In genomic region chr1:155940993-155941844, GRCh38 we compare ENCODE assay signal across 1 cellular context.
A peak's percentile ranks its signal among the peaks of the same experiment; 100 is the strongest.
TF ChIP-seq lines count a peak whose summit lies in the region.

A gene with protein sequence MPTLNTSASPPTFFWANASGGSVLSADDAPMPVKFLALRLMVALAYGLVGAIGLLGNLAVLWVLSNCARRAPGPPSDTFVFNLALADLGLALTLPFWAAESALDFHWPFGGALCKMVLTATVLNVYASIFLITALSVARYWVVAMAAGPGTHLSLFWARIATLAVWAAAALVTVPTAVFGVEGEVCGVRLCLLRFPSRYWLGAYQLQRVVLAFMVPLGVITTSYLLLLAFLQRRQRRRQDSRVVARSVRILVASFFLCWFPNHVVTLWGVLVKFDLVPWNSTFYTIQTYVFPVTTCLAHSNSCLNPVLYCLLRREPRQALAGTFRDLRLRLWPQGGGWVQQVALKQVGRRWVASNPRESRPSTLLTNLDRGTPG (plus strand): TSS chr1:155941638. CDS start chr1:155941710, 72 bp downstream.

TF ChIP-seq in HEK293, 187 proteins besides CTCF, POLR2A, EP300 and RAD21 (continued from another document and continues in another):
- TF ChIP-seq, protein P1, sequence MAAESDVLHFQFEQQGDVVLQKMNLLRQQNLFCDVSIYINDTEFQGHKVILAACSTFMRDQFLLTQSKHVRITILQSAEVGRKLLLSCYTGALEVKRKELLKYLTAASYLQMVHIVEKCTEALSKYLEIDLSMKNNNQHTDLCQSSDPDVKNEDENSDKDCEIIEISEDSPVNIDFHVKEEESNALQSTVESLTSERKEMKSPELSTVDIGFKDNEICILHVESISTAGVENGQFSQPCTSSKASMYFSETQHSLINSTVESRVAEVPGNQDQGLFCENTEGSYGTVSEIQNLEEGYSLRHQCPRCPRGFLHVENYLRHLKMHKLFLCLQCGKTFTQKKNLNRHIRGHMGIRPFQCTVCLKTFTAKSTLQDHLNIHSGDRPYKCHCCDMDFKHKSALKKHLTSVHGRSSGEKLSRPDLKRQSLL (tag by site-specific recombination; IDR thresholded peaks at IDR 0.05) = no peak
- TF ChIP-seq ZNF654 (tag by site-specific recombination; IDR thresholded peaks at IDR 0.05; ENCODE audit: low read depth) (no peak), ZNF155 (tag by site-specific recombination; IDR thresholded peaks at IDR 0.05) (no peak), ZNF398 (tag by site-specific recombination; IDR thresholded peaks at IDR 0.05) (no peak), ZIC2 (tag by site-specific recombination; IDR thresholded peaks at IDR 0.05) (no peak), ZNF664 (tag by site-specific recombination; IDR thresholded peaks at IDR 0.05) (no peak), ZNF335 (tag by site-specific recombination; conservative IDR thresholded peaks at IDR 0.05) (peak; percentile 80), ZBTB11 (tag by site-specific recombination; conservative IDR thresholded peaks at IDR 0.05; ENCODE audit: low read depth) (no peak), ZNF530 (tag by site-specific recombination; IDR thresholded peaks at IDR 0.05; ENCODE audit: low read depth) (no peak), ZNF121 (tag by site-specific recombination; IDR thresholded peaks at IDR 0.05) (no peak), REPIN1 (tag by site-specific recombination; IDR thresholded peaks at IDR 0.05; ENCODE audit: low read depth) (no peak), ZNF404 (tag by site-specific recombination; IDR thresholded peaks at IDR 0.05) (no peak), SCRT1 (tag by site-specific recombination; IDR thresholded peaks at IDR 0.05; ENCODE audit: borderline replicate concordance) (no peak), ZNF560 (tag by site-specific recombination; IDR thresholded peaks at IDR 0.05; ENCODE audit: borderline replicate concordance) (no peak), ZNF792 (tag by site-specific recombination; IDR thresholded peaks at IDR 0.05) (no peak), BCL11B (tag by site-specific recombination; IDR thresholded peaks at IDR 0.05; ENCODE audit: low read depth) (no peak), ZNF623 (tag by site-specific recombination; IDR thresholded peaks at IDR 0.05) (no peak), ZFP37 (tag by site-specific recombination; IDR thresholded peaks at IDR 0.05) (no peak), ZNF580 (tag by site-specific recombination; IDR thresholded peaks at IDR 0.05) (no peak), ZBTB21 (tag by site-specific recombination; IDR thresholded peaks at IDR 0.05) (no peak), ZNF132 (tag by site-specific recombination; IDR thresholded peaks at IDR 0.05; ENCODE audit: borderline replicate concordance) (no peak), ZFHX2 (tag by site-specific recombination; conservative IDR thresholded peaks at IDR 0.05) (peak; percentile 90), ZNF624 (tag by site-specific recombination; IDR thresholded peaks at IDR 0.05) (no peak), GLI2 (tag by site-specific recombination; IDR thresholded peaks at IDR 0.05; ENCODE audit: borderline replicate concordance, low read depth) (no peak), ZNF600 (tag by site-specific recombination; IDR thresholded peaks at IDR 0.05) (0 out of 2 replicates have a peak, but pooled peaks have one; percentile 55), ZNF571 (tag by site-specific recombination; IDR thresholded peaks at IDR 0.05) (no peak), ZNF513 (tag by site-specific recombination; IDR thresholded peaks at IDR 0.05) (no peak), ZNF280D (tag by site-specific recombination; IDR thresholded peaks at IDR 0.05) (no peak), BCL11A (tag by site-specific recombination; IDR thresholded peaks at IDR 0.05; ENCODE audit: low read depth) (no peak), ATF2 (tag by site-specific recombination; IDR thresholded peaks at IDR 0.05; ENCODE audit: low read depth) (0 out of 2 replicates have a peak, but pooled peaks have one; percentile 3), ZNF366 (tag by site-specific recombination; conservative IDR thresholded peaks at IDR 0.05) (no peak), ZBTB7A (tag by site-specific recombination; IDR thresholded peaks at IDR 0.05; ENCODE audit: low read depth) (no peak), ZNF157 (tag by site-specific recombination; IDR thresholded peaks at IDR 0.05) (no peak), ZNF677 (tag by site-specific recombination; IDR thresholded peaks at IDR 0.05) (no peak), ZNF529 (tag by site-specific recombination; IDR thresholded peaks at IDR 0.05; ENCODE audit: insufficient replicate concordance) (no peak), ZNF785 (tag by site-specific recombination; IDR thresholded peaks at IDR 0.05) (no peak), SP7 (tag by site-specific recombination; IDR thresholded peaks at IDR 0.05) (no peak), ZNF184 (tag by site-specific recombination; IDR thresholded peaks at IDR 0.05) (no peak), HOXA7 (CRISPR knock-in tag; IDR thresholded peaks at IDR 0.05; ENCODE audit: borderline replicate concordance) (no peak), ZSCAN23 (tag by site-specific recombination; IDR thresholded peaks at IDR 0.05) (no peak), ZNF776 (tag by site-specific recombination; IDR thresholded peaks at IDR 0.05; ENCODE audit: borderline replicate concordance) (no peak), ZNF473 (tag by site-specific recombination; IDR thresholded peaks at IDR 0.05) (no peak), ZNF211 (tag by site-specific recombination; IDR thresholded peaks at IDR 0.05; ENCODE audit: low read depth) (no peak), ZNF426 (tag by site-specific recombination; IDR thresholded peaks at IDR 0.05) (no peak), ZBTB17 (tag by site-specific recombination; IDR thresholded peaks at IDR 0.05) (peak; percentile 11; the same call in 1 of the 2 replicates), ZNF133 (tag by site-specific recombination; IDR thresholded peaks at IDR 0.05) (no peak), WT1 (tag by site-specific recombination; IDR thresholded peaks at IDR 0.05) (no peak)
- TF ChIP-seq, protein P2, sequence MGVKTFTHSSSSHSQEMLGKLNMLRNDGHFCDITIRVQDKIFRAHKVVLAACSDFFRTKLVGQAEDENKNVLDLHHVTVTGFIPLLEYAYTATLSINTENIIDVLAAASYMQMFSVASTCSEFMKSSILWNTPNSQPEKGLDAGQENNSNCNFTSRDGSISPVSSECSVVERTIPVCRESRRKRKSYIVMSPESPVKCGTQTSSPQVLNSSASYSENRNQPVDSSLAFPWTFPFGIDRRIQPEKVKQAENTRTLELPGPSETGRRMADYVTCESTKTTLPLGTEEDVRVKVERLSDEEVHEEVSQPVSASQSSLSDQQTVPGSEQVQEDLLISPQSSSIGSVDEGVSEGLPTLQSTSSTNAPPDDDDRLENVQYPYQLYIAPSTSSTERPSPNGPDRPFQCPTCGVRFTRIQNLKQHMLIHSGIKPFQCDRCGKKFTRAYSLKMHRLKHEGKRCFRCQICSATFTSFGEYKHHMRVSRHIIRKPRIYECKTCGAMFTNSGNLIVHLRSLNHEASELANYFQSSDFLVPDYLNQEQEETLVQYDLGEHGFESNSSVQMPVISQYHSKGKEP (tag by site-specific recombination; IDR thresholded peaks at IDR 0.05) = no peak
- TF ChIP-seq, protein P3, sequence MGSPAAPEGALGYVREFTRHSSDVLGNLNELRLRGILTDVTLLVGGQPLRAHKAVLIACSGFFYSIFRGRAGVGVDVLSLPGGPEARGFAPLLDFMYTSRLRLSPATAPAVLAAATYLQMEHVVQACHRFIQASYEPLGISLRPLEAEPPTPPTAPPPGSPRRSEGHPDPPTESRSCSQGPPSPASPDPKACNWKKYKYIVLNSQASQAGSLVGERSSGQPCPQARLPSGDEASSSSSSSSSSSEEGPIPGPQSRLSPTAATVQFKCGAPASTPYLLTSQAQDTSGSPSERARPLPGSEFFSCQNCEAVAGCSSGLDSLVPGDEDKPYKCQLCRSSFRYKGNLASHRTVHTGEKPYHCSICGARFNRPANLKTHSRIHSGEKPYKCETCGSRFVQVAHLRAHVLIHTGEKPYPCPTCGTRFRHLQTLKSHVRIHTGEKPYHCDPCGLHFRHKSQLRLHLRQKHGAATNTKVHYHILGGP (tag by site-specific recombination; IDR thresholded peaks at IDR 0.05) = no peak
- TF ChIP-seq, protein P4, sequence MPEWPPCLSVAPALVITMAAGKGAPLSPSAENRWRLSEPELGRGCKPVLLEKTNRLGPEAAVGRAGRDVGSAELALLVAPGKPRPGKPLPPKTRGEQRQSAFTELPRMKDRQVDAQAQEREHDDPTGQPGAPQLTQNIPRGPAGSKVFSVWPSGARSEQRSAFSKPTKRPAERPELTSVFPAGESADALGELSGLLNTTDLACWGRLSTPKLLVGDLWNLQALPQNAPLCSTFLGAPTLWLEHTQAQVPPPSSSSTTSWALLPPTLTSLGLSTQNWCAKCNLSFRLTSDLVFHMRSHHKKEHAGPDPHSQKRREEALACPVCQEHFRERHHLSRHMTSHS (tag by site-specific recombination; IDR thresholded peaks at IDR 0.05) = no peak
